ENCODE assay signal across 19 cellular contexts in the genomic region with DNA sequence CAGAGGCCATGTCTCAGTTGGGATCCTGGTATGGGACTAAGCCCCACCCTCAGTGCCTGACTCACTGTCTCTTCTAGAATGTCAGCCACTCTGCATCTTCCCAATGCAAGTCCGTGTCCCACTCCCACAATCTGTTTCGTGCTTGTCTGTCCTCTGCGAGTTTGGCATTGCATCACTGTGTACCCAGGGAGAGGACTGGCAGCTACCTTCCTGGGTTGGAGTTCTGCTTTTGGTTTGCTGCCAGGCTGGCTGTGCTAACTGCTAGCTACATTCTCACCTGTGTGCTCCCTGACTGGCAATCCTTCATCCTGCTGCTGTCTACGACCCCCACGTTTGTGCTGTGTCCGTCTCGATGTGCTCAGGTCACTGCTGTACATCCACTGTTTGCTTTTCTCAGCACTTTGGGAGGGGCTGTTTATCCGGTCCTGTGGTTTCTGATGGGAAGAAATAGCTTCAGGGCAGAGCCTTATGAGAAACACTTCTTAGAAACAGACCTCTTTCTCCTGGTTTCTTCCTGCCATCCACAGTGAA. TPM values are rescaled to one million over a fixed set of nuclear protein-coding genes. Genes with fewer than 3 reads are reported as not detected.
DNase-seq lines count a peak whose midpoint lies in the region; ATAC-seq, FAIRE-seq and TF ChIP-seq lines count a peak whose summit lies in the region.
"Had no signal": no experiment of that assay in that cellular context is flagged by ENCODE, and none has a peak within 500 bp of the region (broad histone marks: within the 10 kb centered on the region; RNA-seq: fewer than 3 reads in every experiment).

No MANE protein-coding gene starts in this region.

- POLR2A ChIA-PET in HEK293 (lab: Yijun Ruan, JAX) = no interaction called here

- intact Hi-C loops in stomach (cut with DNase I; ENCODE audit: low total_unique reads) = no loop called here

- H3K9me3 ChIP-seq in HEK293 (ENCODE audit: control insufficient read depth, insufficient read depth, low read depth, low read length) = no peaks in the 10 kb centered on the region
- no peaks in the 10 kb centered on the region for H3K9me3 ChIP-seq in keratinocyte (ENCODE audit: control insufficient read depth, low read depth, low read length)
- no peaks in the 10 kb centered on the region for H3K9me3 ChIP-seq in stomach

- CTCF ChIA-PET in HEK293 (lab: Yijun Ruan, JAX) = interaction anchor here (0.6 kb wide), 1 partner anchor 74 kb away, joined by 3 read pairs; no protein-coding TSS in a partner anchor

- peak overlapping the region; percentile 22 for H3K9ac ChIP-seq in keratinocyte (ENCODE audit: control insufficient read depth, extremely low read depth, insufficient read depth, low read length)

- peaks cover 0 to 7% of the 10 kb centered on the region in 2 donors for H3K9me3 Mint-ChIP-seq in stimulated activated naive CD8-positive, alpha-beta T cell treated with anti-CD3 and anti-CD28 coated beads, Interleukin-15, amount 100 ng/mL, for 72 hours

- DNase-seq in SK-MEL-5 (ENCODE audit: low read depth, low spot score) (peak; percentile 51), keratinocyte (ENCODE audit: low read depth, low spot score) (peak; percentile 82), stomach (peak; percentile 60)
- DNase-seq in stimulated activated naive CD8-positive, alpha-beta T cell treated with anti-CD3 and anti-CD28 coated beads, Interleukin-15, amount 100 ng/mL, for 72 hours = no peak
- DNase-seq: activated effector memory CD4-positive, alpha-beta T cell treated with Interleukin-2 at 50 U/mL for 16 hours; AML-193; amygdala; Calu3; endodermal cell; HCEC 1CT; IMR-90; NCI-H2107; retina had no signal

- H3K79me2 ChIP-seq in keratinocyte (ENCODE audit: control insufficient read depth, insufficient read depth, low read length) = no peaks in the 10 kb centered on the region

- no peaks in the 10 kb centered on the region for H3K9me1 ChIP-seq in keratinocyte (ENCODE audit: control insufficient read depth, extremely low read depth, insufficient read depth, low read length)

- TF ChIP-seq POLR2A in stomach (IDR thresholded peaks at IDR 0.05) = no peak

- no peak for TF ChIP-seq EP300 in stomach (IDR thresholded peaks at IDR 0.05)

- no peak overlapping the region for H3K27ac Mint-ChIP-seq in stimulated activated naive CD8-positive, alpha-beta T cell treated with anti-CD3 and anti-CD28 coated beads, Interleukin-15, amount 100 ng/mL, for 72 hours
- H3K27ac Mint-ChIP-seq: endodermal cell had no signal

- H3K27me3 ChIP-seq in keratinocyte (ENCODE audit: control insufficient read depth, extremely low read depth, insufficient read depth, low read length) = no peaks in the 10 kb centered on the region
- H3K27me3 ChIP-seq in stomach = no peaks in the 10 kb centered on the region

- H3K27ac ChIP-seq in HEK293 (ENCODE audit: extremely low read depth, low read depth, low read length) (peak overlapping the region; percentile 19; the same call in 1 of the 2 replicates), keratinocyte (ENCODE audit: control insufficient read depth, insufficient read depth, low read length) (peak overlapping the region; percentile 62), stomach (no peak overlapping the region)

- peaks cover 6% of the 10 kb centered on the region; the same call in 1 of the 2 replicates for H3K4me1 ChIP-seq in HEK293 (ENCODE audit: control insufficient read depth, insufficient read depth, low read length)
- H3K4me1 ChIP-seq in keratinocyte (ENCODE audit: control insufficient read depth, extremely low read depth, insufficient read depth, low read length) = peaks cover 16% of the 10 kb centered on the region
- H3K4me1 ChIP-seq in stomach = no peaks in the 10 kb centered on the region

- H3K4me3 ChIP-seq in HEK293 (ENCODE audit: low read depth, low read length) (peak overlapping the region; percentile 14; the same call in 1 of the 2 replicates), keratinocyte (ENCODE audit: control insufficient read depth in 2 of 3, extremely low read depth in 1 of 3, insufficient read depth in 2 of 3, low read depth in 1 of 3, low read length in 3 of 3) (peak overlapping the region in 2 of 3 experiments; percentile 29 to 53), stomach (no peak overlapping the region)

- H4K20me1 ChIP-seq in keratinocyte (ENCODE audit: control insufficient read depth, extremely low read depth, insufficient read depth, low read length) = no peaks in the 10 kb centered on the region

- 21 to 49% (median 41%) methylated on average over 8 of the region's 8 CpGs for WGBS in stomach, 5 donors

- peak; percentile 96 for FAIRE-seq in keratinocyte (lab: Jason Lieb, UNC)
- FAIRE-seq: frontal cortex, RCC 7860 had no signal

- in situ Hi-C loops in SK-MEL-5 (cut with HindIII; ENCODE audit: low pct_unique_long_range_greater_than_20kb, low sequenced_read_pairs) = no loop called here

- TF ChIP-seq CTCF in HEK293 (tag by site-specific recombination; IDR thresholded peaks at IDR 0.05) = no peak
- no peak for TF ChIP-seq CTCF in keratinocyte (optimal IDR thresholded peaks at IDR 0.05 in 1 of 3, IDR thresholded peaks at IDR 0.05 in 1 of 3, conservative IDR thresholded peaks at IDR 0.05 in 1 of 3; ENCODE audit: extremely low read depth in 1 of 3, insufficient read depth in 2 of 3, low read length in 3 of 3)
- no peak for TF ChIP-seq CTCF in stomach (IDR thresholded peaks at IDR 0.05)

- no peak overlapping the region for H3K4me3 Mint-ChIP-seq in stimulated activated naive CD8-positive, alpha-beta T cell treated with anti-CD3 and anti-CD28 coated beads, Interleukin-15, amount 100 ng/mL, for 72 hours
- H3K4me3 Mint-ChIP-seq: endodermal cell had no signal

- dilution Hi-C loops in keratinocyte (cut with MboI; ENCODE audit: extremely low pct_ligation_motif_present, low sequenced_read_pairs) = no loop called here

- H2AFZ ChIP-seq in keratinocyte (ENCODE audit: control insufficient read depth, low read length) = peak overlapping the region; percentile 93

- H3K36me3 ChIP-seq in HEK293 (ENCODE audit: control insufficient read depth in 2 of 2, insufficient read depth in 1 of 2, low read length in 2 of 2) (no peaks in the 10 kb centered on the region), keratinocyte (ENCODE audit: control insufficient read depth in 2 of 2, extremely low read depth in 1 of 2, insufficient read depth in 2 of 2, low read length in 2 of 2) (no peaks in the 10 kb centered on the region), stomach (no peaks in the 10 kb centered on the region)

- peak overlapping the region; percentile 89 for H3K4me2 ChIP-seq in keratinocyte (ENCODE audit: control insufficient read depth, extremely low read depth, insufficient read depth, low read depth, low read length)

- ATAC-seq in HG03342 (IDR thresholded peaks at IDR 0.05; ENCODE audit: unreplicated experiment) = no peak
- ATAC-seq in activated CD4-positive, CD25-positive, alpha-beta regulatory T cell treated with anti-CD3 and anti-CD28 coated beads, Interleukin-2, amount 50 U/mL, for 24 hours = no peak
- no peak for ATAC-seq in stimulated activated naive CD8-positive, alpha-beta T cell treated with anti-CD3 and anti-CD28 coated beads, Interleukin-15, amount 100 ng/mL, for 72 hours
- no peak for ATAC-seq in HG02938 (IDR thresholded peaks at IDR 0.05; ENCODE audit: unreplicated experiment)

- no peaks in the 10 kb centered on the region for H3K4me1 Mint-ChIP-seq in stimulated activated naive CD8-positive, alpha-beta T cell treated with anti-CD3 and anti-CD28 coated beads, Interleukin-15, amount 100 ng/mL, for 72 hours

- H3K27me3 Mint-ChIP-seq in stimulated activated naive CD8-positive, alpha-beta T cell treated with anti-CD3 and anti-CD28 coated beads, Interleukin-15, amount 100 ng/mL, for 72 hours = peaks cover 6% of the 10 kb centered on the region

TF ChIP-seq in HEK293, 187 proteins besides CTCF, POLR2A, EP300 and RAD21:
- TF ChIP-seq ZFP41 (tag by site-specific recombination; IDR thresholded peaks at IDR 0.05; ENCODE audit: borderline replicate concordance) (no peak), ZNF223 (tag by site-specific recombination; IDR thresholded peaks at IDR 0.05) (no peak), ZFP69B (tag by site-specific recombination; IDR thresholded peaks at IDR 0.05) (no peak), ZIC2 (tag by site-specific recombination; IDR thresholded peaks at IDR 0.05) (0 out of 2 replicates have a peak, but pooled peaks have one; percentile 12)

RNA-seq across cellular contexts. Expression of a gene that starts 56.0 kb away (rescaled TPM):
- 1.4 and 2.7 TPM in 2 replicates for total RNA-seq in SK-MEL-5 (2014; rRNA removed; shearing (Covaris generic))
- polyA plus RNA-seq in SK-MEL-5 (2015; cell fraction: cytosol; rRNA removed) = 13.5 and 17.5 TPM in 2 replicates
- 6.3 and 14.1 TPM in 2 replicates for polyA plus RNA-seq in SK-MEL-5 (2015; cell fraction: nucleus; rRNA removed)
- polyA plus RNA-seq in keratinocyte (2.0 to 3.7 TPM (median 3.6 TPM) in 3 replicates), stomach (1 to 10 TPM; 1.4 to 2.8 (median 1.5) TPM)
- polyA plus RNA-seq in keratinocyte (2011; ENCODE audit: low read depth) = 2.1 TPM
- 4.2 and 4.3 TPM in 2 replicates for polyA plus RNA-seq in keratinocyte (2011; cell fraction: cytosol; rRNA removed)
- 10.5 and 13.0 TPM in 2 replicates for polyA plus RNA-seq in keratinocyte (2011; cell fraction: nucleus; rRNA removed)
- 3.5 and 5.1 TPM in 2 replicates for polyA plus RNA-seq in keratinocyte (2012; ENCODE audit: low replicate concordance)
- 14.7 to 24.0 TPM (median 15.6 TPM) in 3 replicates for polyA minus RNA-seq in keratinocyte
- polyA minus RNA-seq in keratinocyte (2011; cell fraction: cytosol; rRNA and poly(A)+ RNA removed) = 8.2 TPM
- 13.1 and 21.2 TPM in 2 replicates for polyA minus RNA-seq in keratinocyte (2011; cell fraction: nucleus; rRNA and poly(A)+ RNA removed)
- 1 to 10 TPM in 4 of 5 donors, under 1 TPM in 1; 0.29 to 7.0 (median 5.4) TPM for total RNA-seq in stomach
- total RNA-seq: Calu3 had no signal

Comparison
In these comparisons a context has a peak if more than half of its experiments do, and no peak if none do; other contexts are left out.
1. H3K27ac ChIP-seq: peak in HEK293 (single experiment) and keratinocyte (single experiment); none in stomach (0 of 5).
2. H3K4me3 ChIP-seq: peak in HEK293 (single experiment) and keratinocyte (2 of 3); none in stomach (0 of 4).
3. DNase-seq: peak in SK-MEL-5 (single experiment), keratinocyte (single experiment) and stomach (single experiment); none in stimulated activated naive CD8-positive, alpha-beta T cell treated with anti-CD3 and anti-CD28 coated beads, Interleukin-15, amount 100 ng/mL, for 72 hours (0 of 2).